ENCODE assay signal across 1 cellular context in the genomic region with DNA sequence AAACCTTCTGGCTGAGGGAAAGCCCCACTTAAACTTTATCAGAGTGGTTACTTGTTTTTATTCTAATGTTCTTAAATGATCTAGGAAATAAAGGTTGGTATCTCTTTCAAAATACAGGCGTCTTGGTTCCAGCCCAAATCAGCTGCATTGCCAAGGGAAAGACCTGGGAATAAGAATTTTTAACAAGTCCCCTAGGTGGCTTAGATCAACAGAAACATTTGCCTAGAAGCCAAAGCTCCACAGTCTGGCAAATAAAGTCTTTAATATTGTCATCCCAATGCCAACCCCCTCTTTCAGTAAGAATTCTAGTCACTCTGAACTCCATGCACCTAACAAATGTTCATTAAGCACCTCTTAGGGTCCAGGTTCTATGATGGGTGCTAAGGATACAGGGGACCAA.
TF ChIP-seq lines count a peak whose summit lies in the region.

No MANE protein-coding gene starts in this region.

TF ChIP-seq in liver, 16 proteins besides CTCF, POLR2A, EP300 and RAD21 (continued from another document):
- TF ChIP-seq, protein P1, sequence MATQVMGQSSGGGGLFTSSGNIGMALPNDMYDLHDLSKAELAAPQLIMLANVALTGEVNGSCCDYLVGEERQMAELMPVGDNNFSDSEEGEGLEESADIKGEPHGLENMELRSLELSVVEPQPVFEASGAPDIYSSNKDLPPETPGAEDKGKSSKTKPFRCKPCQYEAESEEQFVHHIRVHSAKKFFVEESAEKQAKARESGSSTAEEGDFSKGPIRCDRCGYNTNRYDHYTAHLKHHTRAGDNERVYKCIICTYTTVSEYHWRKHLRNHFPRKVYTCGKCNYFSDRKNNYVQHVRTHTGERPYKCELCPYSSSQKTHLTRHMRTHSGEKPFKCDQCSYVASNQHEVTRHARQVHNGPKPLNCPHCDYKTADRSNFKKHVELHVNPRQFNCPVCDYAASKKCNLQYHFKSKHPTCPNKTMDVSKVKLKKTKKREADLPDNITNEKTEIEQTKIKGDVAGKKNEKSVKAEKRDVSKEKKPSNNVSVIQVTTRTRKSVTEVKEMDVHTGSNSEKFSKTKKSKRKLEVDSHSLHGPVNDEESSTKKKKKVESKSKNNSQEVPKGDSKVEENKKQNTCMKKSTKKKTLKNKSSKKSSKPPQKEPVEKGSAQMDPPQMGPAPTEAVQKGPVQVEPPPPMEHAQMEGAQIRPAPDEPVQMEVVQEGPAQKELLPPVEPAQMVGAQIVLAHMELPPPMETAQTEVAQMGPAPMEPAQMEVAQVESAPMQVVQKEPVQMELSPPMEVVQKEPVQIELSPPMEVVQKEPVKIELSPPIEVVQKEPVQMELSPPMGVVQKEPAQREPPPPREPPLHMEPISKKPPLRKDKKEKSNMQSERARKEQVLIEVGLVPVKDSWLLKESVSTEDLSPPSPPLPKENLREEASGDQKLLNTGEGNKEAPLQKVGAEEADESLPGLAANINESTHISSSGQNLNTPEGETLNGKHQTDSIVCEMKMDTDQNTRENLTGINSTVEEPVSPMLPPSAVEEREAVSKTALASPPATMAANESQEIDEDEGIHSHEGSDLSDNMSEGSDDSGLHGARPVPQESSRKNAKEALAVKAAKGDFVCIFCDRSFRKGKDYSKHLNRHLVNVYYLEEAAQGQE (IDR thresholded peaks at IDR 0.05) = no peak
- no peak for TF ChIP-seq GABPA (IDR thresholded peaks at IDR 0.05 in 1 of 2, conservative IDR thresholded peaks at IDR 0.05 in 1 of 2)
- no peak for TF ChIP-seq TAF1 (conservative IDR thresholded peaks at IDR 0.05)
